In the genomic region with DNA sequence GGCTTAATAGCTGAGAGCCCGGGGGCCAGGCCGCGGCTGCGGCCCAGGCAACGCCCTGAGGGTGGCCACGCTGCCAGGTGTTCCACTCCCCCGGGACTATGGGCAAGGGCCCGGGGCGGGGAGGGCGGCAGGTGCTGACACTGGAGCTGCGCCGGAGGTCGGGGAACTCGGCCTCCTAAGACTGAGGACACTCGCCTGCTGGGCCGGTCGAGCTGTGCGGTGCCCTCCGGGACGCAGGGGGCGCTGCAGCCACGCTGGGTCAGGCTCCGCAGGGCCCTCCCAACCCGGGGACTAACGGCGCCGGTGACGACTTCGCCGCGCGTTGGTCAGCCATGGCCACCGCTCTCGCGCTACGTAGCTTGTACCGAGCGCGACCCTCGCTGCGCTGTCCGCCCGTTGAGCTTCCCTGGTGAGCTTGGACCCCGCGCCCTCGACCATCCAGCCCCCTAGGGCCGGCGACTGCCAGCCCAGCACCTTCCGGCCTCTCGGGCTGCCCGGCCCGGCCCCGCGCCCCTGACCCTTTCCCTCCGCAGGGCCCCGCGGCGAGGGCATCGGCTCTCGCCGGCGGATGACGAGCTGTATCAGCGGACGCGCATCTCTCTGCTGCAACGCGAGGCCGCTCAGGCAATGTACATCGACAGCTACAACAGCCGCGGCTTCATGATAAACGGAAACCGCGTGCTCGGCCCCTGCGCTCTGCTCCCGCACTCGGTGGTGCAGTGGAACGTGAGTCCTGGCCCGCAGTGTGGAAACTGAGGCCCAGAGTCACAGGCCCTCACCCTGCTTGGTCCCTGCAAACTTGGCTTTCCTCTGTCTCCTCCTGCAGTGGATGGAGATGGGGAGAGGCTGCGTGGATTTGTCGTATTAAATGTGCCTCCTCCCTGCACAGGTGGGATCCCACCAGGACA, we compare ENCODE assay signal across 1 cellular context.
TF ChIP-seq lines count a peak whose summit lies in the region.

NDUFAF3 (plus strand) TSS at position 309 of the 908 bp plus-strand sequence; CDS start at position 333, 24 bp downstream.

TF ChIP-seq in Ishikawa, 13 proteins besides CTCF, POLR2A, EP300 and RAD21:
- TF ChIP-seq, protein P1, sequence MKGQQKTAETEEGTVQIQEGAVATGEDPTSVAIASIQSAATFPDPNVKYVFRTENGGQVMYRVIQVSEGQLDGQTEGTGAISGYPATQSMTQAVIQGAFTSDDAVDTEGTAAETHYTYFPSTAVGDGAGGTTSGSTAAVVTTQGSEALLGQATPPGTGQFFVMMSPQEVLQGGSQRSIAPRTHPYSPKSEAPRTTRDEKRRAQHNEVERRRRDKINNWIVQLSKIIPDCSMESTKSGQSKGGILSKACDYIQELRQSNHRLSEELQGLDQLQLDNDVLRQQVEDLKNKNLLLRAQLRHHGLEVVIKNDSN (IDR thresholded peaks at IDR 0.05), result no peak
- no peak for TF ChIP-seq FOXM1 (IDR thresholded peaks at IDR 0.05; ENCODE audit: borderline replicate concordance, low read depth)
- no peak; the same call in 1 of the 2 replicates for TF ChIP-seq NFIC (IDR thresholded peaks at IDR 0.05)
- peak; percentile 70 for TF ChIP-seq MAX (IDR thresholded peaks at IDR 0.05)
- no peak; the same call in 1 of the 2 replicates for TF ChIP-seq CEBPB (IDR thresholded peaks at IDR 0.05)
- TF ChIP-seq, protein P2, sequence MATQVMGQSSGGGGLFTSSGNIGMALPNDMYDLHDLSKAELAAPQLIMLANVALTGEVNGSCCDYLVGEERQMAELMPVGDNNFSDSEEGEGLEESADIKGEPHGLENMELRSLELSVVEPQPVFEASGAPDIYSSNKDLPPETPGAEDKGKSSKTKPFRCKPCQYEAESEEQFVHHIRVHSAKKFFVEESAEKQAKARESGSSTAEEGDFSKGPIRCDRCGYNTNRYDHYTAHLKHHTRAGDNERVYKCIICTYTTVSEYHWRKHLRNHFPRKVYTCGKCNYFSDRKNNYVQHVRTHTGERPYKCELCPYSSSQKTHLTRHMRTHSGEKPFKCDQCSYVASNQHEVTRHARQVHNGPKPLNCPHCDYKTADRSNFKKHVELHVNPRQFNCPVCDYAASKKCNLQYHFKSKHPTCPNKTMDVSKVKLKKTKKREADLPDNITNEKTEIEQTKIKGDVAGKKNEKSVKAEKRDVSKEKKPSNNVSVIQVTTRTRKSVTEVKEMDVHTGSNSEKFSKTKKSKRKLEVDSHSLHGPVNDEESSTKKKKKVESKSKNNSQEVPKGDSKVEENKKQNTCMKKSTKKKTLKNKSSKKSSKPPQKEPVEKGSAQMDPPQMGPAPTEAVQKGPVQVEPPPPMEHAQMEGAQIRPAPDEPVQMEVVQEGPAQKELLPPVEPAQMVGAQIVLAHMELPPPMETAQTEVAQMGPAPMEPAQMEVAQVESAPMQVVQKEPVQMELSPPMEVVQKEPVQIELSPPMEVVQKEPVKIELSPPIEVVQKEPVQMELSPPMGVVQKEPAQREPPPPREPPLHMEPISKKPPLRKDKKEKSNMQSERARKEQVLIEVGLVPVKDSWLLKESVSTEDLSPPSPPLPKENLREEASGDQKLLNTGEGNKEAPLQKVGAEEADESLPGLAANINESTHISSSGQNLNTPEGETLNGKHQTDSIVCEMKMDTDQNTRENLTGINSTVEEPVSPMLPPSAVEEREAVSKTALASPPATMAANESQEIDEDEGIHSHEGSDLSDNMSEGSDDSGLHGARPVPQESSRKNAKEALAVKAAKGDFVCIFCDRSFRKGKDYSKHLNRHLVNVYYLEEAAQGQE (IDR thresholded peaks at IDR 0.05; ENCODE audit: low read depth), result no peak
- TF ChIP-seq TAF1 (IDR thresholded peaks at IDR 0.05; ENCODE audit: low read depth), result peak; percentile 82
- TF ChIP-seq TCF12 (IDR thresholded peaks at IDR 0.05; ENCODE audit: low read depth), result peak; percentile 67; the same call in 1 of the 2 replicates
- no peak; the same call in 1 of the 2 replicates for TF ChIP-seq TEAD4 (IDR thresholded peaks at IDR 0.05)
- TF ChIP-seq CREB1 (IDR thresholded peaks at IDR 0.05; ENCODE audit: low read depth), result peak; percentile 47; the same call in 1 of the 2 replicates
- TF ChIP-seq ZBTB7A (IDR thresholded peaks at IDR 0.05; ENCODE audit: low read depth), result no peak
- no peak for TF ChIP-seq EGR1 (IDR thresholded peaks at IDR 0.05)
- peak; percentile 90 for TF ChIP-seq YY1 (IDR thresholded peaks at IDR 0.05; ENCODE audit: low read depth)
